ENCODE assay signal across 8 cellular contexts in genomic region chr15:31128919-31129768, GRCh38. TPM values are rescaled to one million over a fixed set of nuclear protein-coding genes. Genes with fewer than 3 reads are reported as not detected.
DNase-seq lines count a peak whose midpoint lies in the region; ATAC-seq and TF ChIP-seq lines count a peak whose summit lies in the region.

No MANE protein-coding gene starts in this region.

- peak; percentile 97 for TF ChIP-seq CTCF in GM10266 (IDR thresholded peaks at IDR 0.05; ENCODE audit: control insufficient read depth, insufficient read depth, low read depth, missing control alignments)

- intact Hi-C loops in cardiac septum (cut with DNase I), result loop anchor here (10.0 kb wide), 1 partner anchor 224 kb away; the partner anchor contains the start of gene FAN1

- POLR2A ChIA-PET in T-cell (lab: Charles Lee), result no interaction called here

- H3K27ac Mint-ChIP-seq in T-cell, result no peak overlapping the region

- peak; percentile 73 to 87 (median 78) for ATAC-seq in T-cell (replicated peaks in 1 of 4)
- ATAC-seq in GM21825 (IDR thresholded peaks at IDR 0.05; ENCODE audit: unreplicated experiment), result no peak

- in situ Hi-C loops in KBM-7 (cut with MboI; ENCODE audit: low pct_unique_long_range_greater_than_20kb, low sequenced_read_pairs), result no loop called here

- no peaks in the 10 kb centered on the region for H3K27me3 Mint-ChIP-seq in T-cell

- no peak overlapping the region for H3K4me3 Mint-ChIP-seq in T-cell

- H3K9me3 Mint-ChIP-seq in T-cell, result no peaks in the 10 kb centered on the region

- peaks cover 0 to 5% (median 4%) of the 10 kb centered on the region in 3 donors for H3K4me1 Mint-ChIP-seq in T-cell

- CTCF ChIA-PET in T-cell (lab: Charles Lee), result interaction anchor here (0.7 to 1.7 kb wide), 13 partner anchors 9 to 467 kb away, joined by 3 to 8 read pairs (median 4); partner anchors contain the start of gene FAN1 (in 1 of the 2)

- DNase-seq in GM10266 (ENCODE audit: extremely low spot score) (peak; percentile 69), KBM-7 (peak; percentile 86), T-cell (peak; percentile 41 to 80 (median 69)), cardiac septum (ENCODE audit: low spot score) (peak; percentile 87), pulmonary artery endothelial cell (ENCODE audit: low read depth, low spot score) (peak; percentile 11), ureter (ENCODE audit: low spot score) (peak; percentile 80)
- DNase-seq in activated naive CD8-positive, alpha-beta T cell treated with anti-CD3 and anti-CD28 coated beads, Interleukin-2, amount 50 U/mL, for 16 hours (ENCODE audit: low read depth, low spot score), result peak; percentile 48

- H3K36me3 Mint-ChIP-seq in T-cell, result no peaks in the 10 kb centered on the region

RNA-seq across cellular contexts. Expression of gene TRPM1, which starts 27.6 kb away (rescaled TPM):
- total RNA-seq in T-cell, result not detected
- not detected for total RNA-seq in cardiac septum
- 0.25 and 0.26 TPM in 2 replicates for total RNA-seq in pulmonary artery endothelial cell
- not detected for total RNA-seq in ureter

Comparison
In these comparisons a context has a peak if more than half of its experiments do, and no peak if none do; other contexts are left out.
1. DNase-seq: peak in every context shown above with its lines; median percentile 87 in cardiac septum; 86 in KBM-7; 80 in ureter; 69 in GM10266; 69 in T-cell; 48 in activated naive CD8-positive, alpha-beta T cell treated with anti-CD3 and anti-CD28 coated beads, Interleukin-2, amount 50 U/mL, for 16 hours; 11 in pulmonary artery endothelial cell.